In the genomic region with DNA sequence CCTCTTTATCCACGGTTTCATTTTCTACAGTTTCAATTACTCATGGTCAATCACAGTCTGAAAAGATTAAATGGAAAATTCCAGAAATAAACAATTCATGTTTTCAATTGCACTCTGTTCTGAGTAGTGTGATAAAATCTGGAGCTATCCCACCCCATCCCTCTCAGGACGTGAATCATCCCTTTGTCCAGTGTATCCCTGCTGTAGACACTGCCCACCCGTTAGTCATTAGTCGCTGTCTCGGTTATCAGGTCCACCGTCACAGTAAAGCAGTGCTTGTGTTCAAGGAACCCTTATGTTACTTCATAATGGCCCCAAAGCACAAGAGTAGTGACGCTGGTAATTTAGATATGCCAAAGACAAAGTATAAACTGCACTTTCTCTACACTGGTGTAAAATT, we compare ENCODE assay signal across 12 cellular contexts.
DNase-seq lines count a peak whose midpoint lies in the region; ATAC-seq, FAIRE-seq and TF ChIP-seq lines count a peak whose summit lies in the region.
"Had no signal": no experiment of that assay in that cellular context is flagged by ENCODE, and none has a peak within 500 bp of the region (broad histone marks: within the 10 kb centered on the region; RNA-seq: fewer than 3 reads in every experiment).

No MANE protein-coding gene starts in this region.

- no peaks in the 10 kb centered on the region for H3K79me2 ChIP-seq in K562 (ENCODE audit: control insufficient read depth, insufficient read depth, low read length)

- intact Hi-C loops in K562 (cut with micrococcal nuclease) = no loop called here
- intact Hi-C loops in left ventricle myocardium superior (cut with micrococcal nuclease) = no loop called here

- FAIRE-seq in K562 (lab: Jason Lieb, UNC) = no peak
- FAIRE-seq: G401.6 had no signal

- H3K9me3 ChIP-seq in K562 (replicated peaks; ENCODE audit: control insufficient read depth, insufficient read depth, low read depth, low read length) = no peaks in the 10 kb centered on the region; the same call in 1 of the 2 replicates
- H3K9me3 ChIP-seq in tibial nerve = no peaks in the 10 kb centered on the region
- H3K9me3 ChIP-seq: tibial artery had no signal

- no peaks in the 10 kb centered on the region for H3K9me1 ChIP-seq in K562 (ENCODE audit: control insufficient read depth, insufficient read depth, low read length)

- TF ChIP-seq CTCF in K562 (IDR thresholded peaks at IDR 0.05 in 2 of 3, conservative IDR thresholded peaks at IDR 0.05 in 1 of 3; ENCODE audit: insufficient read depth in 2 of 3, low read depth in 1 of 3, low read length in 3 of 3) (no peak), tibial nerve (IDR thresholded peaks at IDR 0.05) (no peak)

- 0 out of 3 replicates have a peak, but pooled peaks have one; percentile 27 for ATAC-seq in K562
- peak; percentile 83 for ATAC-seq in left ventricle myocardium superior
- ATAC-seq in GM21576 (IDR thresholded peaks at IDR 0.05; ENCODE audit: unreplicated experiment) = no peak
- no peak for ATAC-seq in HG03139 (IDR thresholded peaks at IDR 0.05; ENCODE audit: unreplicated experiment)
- ATAC-seq: activated CD8-positive, alpha-beta memory T cell treated with anti-CD3 and anti-CD28 coated beads, Interleukin-2, amount 10 ng/mL, durations not matched to agents 7 days and 5 days had no signal

- WGBS in K562 (ENCODE audit: insufficient coverage, low coverage, missing lambda C conversion rate) = 3% methylated on average over 7 of the region's 7 CpGs
- 27 to 31% methylated on average over 7 of the region's 7 CpGs for WGBS in tibial nerve, 2 donors

- H3K27me3 ChIP-seq in K562 (ENCODE audit: control insufficient read depth in 2 of 2, insufficient read depth in 2 of 2, low read length in 2 of 2) (no peaks in the 10 kb centered on the region), tibial nerve (no peaks in the 10 kb centered on the region)
- H3K27me3 ChIP-seq: tibial artery had no signal

- in situ Hi-C loops in K562 (cut with MboI) = no loop called here

- BruUV-seq in K562 (replicated peaks; lab: Mats Ljungman, UMichigan) = no TSS peak

- H3K27ac ChIP-seq in K562 (ENCODE audit: extremely low read depth, low read depth, low read length) (no peak overlapping the region), tibial nerve (peak overlapping the region in 2 of 4 donors; percentile 23 to 67)
- H3K27ac ChIP-seq: tibial artery had no signal

- CTCF ChIA-PET in K562 (lab: Yijun Ruan, JAX; ENCODE audit: low intra/inter-chr PET ratio) = no interaction called here

- no peak overlapping the region for H3K4me2 ChIP-seq in K562 (ENCODE audit: insufficient read depth, low read length)

- H3K4me1 ChIP-seq in K562 (replicated peaks in 1 of 2; ENCODE audit: control insufficient read depth in 2 of 2, insufficient read depth in 2 of 2, low read length in 2 of 2) (peaks cover 0 to 21% of the 10 kb centered on the region in 2 experiments; a peak in 4 of 5 replicates), tibial nerve (peaks cover 0 to 33% (median 0%) of the 10 kb centered on the region in 4 donors)

- H4K20me1 ChIP-seq in K562 (replicated peaks; ENCODE audit: control insufficient read depth, insufficient read depth, low read length) = no peaks in the 10 kb centered on the region

- DNase-seq in LHCN-M2 (ENCODE audit: low read depth) = peak; percentile 80
- DNase-seq in K562 (ENCODE audit: extremely low read depth in 1 of 4, low spot score in 3 of 4) = peak in 1 of 4 experiments; percentile 25
- DNase-seq in left ventricle myocardium superior = no peak
- DNase-seq in tibial nerve (ENCODE audit: low spot score in 2 of 2) = peak; percentile 38 to 68
- no peak for DNase-seq in occipital lobe (lab: John Stamatoyannopoulos, UW)
- DNase-seq: activated CD8-positive, alpha-beta memory T cell treated with anti-CD3 and anti-CD28 coated beads, Interleukin-2, amount 10 ng/mL, durations not matched to agents 7 days and 5 days; naive B cell; stimulated activated CD4-positive, alpha-beta T cell treated with anti-CD3 and anti-CD28 coated beads, Interleukin-4, amount 100 ng/mL, for 1 hour had no signal

- TF ChIP-seq POLR2A in K562 (conservative IDR thresholded peaks at IDR 0.05) (no peak), tibial nerve (IDR thresholded peaks at IDR 0.05) (no peak)

- TF ChIP-seq EP300 in K562 (IDR thresholded peaks at IDR 0.05; ENCODE audit: low read length) (no peak), tibial nerve (IDR thresholded peaks at IDR 0.05) (no peak)

- POLR2A ChIA-PET in K562 (lab: Yijun Ruan, JAX) = no interaction called here

- H3K4me3 ChIP-seq in K562 (no peak overlapping the region), tibial nerve (no peak overlapping the region)
- H3K4me3 ChIP-seq: tibial artery had no signal

- H2AFZ ChIP-seq in K562 (ENCODE audit: low read depth, low read length) = no peak overlapping the region

- no peak for TF ChIP-seq RAD21 in K562 (CRISPR knock-in tag; conservative IDR thresholded peaks at IDR 0.05 in 1 of 2, IDR thresholded peaks at IDR 0.05 in 1 of 2)

- H3K9ac ChIP-seq in K562 (ENCODE audit: insufficient read depth in 1 of 2, low read depth in 2 of 2, low read length in 2 of 2) = no peak overlapping the region

- H3K36me3 ChIP-seq in K562 (ENCODE audit: control insufficient read depth, insufficient read depth, low read length) (no peaks in the 10 kb centered on the region), tibial nerve (no peaks in the 10 kb centered on the region)
- H3K36me3 ChIP-seq: tibial artery had no signal

TF ChIP-seq in K562, 482 proteins besides CTCF, POLR2A, EP300 and RAD21 (continues in another document):
- no peak for TF ChIP-seq CBFA2T3 (IDR thresholded peaks at IDR 0.05)
- peak; percentile 51; the same call in 1 of the 2 replicates for TF ChIP-seq ZNF584 (CRISPR knock-in tag; IDR thresholded peaks at IDR 0.05; ENCODE audit: low read depth)
- TF ChIP-seq, protein P1, sequence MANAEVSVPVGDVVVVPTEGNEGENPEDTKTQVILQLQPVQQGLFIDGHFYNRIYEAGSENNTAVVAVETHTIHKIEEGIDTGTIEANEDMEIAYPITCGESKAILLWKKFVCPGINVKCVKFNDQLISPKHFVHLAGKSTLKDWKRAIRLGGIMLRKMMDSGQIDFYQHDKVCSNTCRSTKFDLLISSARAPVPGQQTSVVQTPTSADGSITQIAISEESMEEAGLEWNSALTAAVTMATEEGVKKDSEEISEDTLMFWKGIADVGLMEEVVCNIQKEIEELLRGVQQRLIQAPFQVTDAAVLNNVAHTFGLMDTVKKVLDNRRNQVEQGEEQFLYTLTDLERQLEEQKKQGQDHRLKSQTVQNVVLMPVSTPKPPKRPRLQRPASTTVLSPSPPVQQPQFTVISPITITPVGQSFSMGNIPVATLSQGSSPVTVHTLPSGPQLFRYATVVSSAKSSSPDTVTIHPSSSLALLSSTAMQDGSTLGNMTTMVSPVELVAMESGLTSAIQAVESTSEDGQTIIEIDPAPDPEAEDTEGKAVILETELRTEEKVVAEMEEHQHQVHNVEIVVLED (CRISPR knock-in tag; IDR thresholded peaks at IDR 0.05) = no peak
- TF ChIP-seq CEBPG (CRISPR knock-in tag; IDR thresholded peaks at IDR 0.05) = no peak
- TF ChIP-seq CEBPG (tag; conservative IDR thresholded peaks at IDR 0.05 in 1 of 2, IDR thresholded peaks at IDR 0.05 in 1 of 2) = peak in 1 of 2 experiments; percentile 52; a peak in 1 of 4 replicates
- no peak for TF ChIP-seq ZFP30 (CRISPR knock-in tag; IDR thresholded peaks at IDR 0.05; ENCODE audit: borderline replicate concordance)
- TF ChIP-seq PURB (CRISPR knock-in tag; IDR thresholded peaks at IDR 0.05; ENCODE audit: low read depth) = no peak
- peak in 1 of 2 experiments; percentile 48; a peak in 1 of 4 replicates for TF ChIP-seq RCOR1 (IDR thresholded peaks at IDR 0.05; ENCODE audit: borderline replicate concordance in 1 of 2, low read depth in 2 of 2, low read length in 2 of 2)
- TF ChIP-seq CHD4 (IDR thresholded peaks at IDR 0.05; ENCODE audit: insufficient read depth, insufficient replicate concordance, low read depth, low read length, poor library complexity, severe bottlenecking) = no peak
- TF ChIP-seq MEIS2 (IDR thresholded peaks at IDR 0.05; ENCODE audit: partially characterized antibody) = peak; percentile 51
- TF ChIP-seq ZNF668 (CRISPR knock-in tag; IDR thresholded peaks at IDR 0.05) = no peak
- TF ChIP-seq RHOXF2B (CRISPR knock-in tag; conservative IDR thresholded peaks at IDR 0.05) = 0 out of 2 replicates have a peak, but pooled peaks have one; percentile 37
- TF ChIP-seq, protein P2, sequence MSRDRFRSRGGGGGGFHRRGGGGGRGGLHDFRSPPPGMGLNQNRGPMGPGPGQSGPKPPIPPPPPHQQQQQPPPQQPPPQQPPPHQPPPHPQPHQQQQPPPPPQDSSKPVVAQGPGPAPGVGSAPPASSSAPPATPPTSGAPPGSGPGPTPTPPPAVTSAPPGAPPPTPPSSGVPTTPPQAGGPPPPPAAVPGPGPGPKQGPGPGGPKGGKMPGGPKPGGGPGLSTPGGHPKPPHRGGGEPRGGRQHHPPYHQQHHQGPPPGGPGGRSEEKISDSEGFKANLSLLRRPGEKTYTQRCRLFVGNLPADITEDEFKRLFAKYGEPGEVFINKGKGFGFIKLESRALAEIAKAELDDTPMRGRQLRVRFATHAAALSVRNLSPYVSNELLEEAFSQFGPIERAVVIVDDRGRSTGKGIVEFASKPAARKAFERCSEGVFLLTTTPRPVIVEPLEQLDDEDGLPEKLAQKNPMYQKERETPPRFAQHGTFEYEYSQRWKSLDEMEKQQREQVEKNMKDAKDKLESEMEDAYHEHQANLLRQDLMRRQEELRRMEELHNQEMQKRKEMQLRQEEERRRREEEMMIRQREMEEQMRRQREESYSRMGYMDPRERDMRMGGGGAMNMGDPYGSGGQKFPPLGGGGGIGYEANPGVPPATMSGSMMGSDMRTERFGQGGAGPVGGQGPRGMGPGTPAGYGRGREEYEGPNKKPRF (IDR thresholded peaks at IDR 0.05; ENCODE audit: low read depth, low read length) = no peak
- no peak for TF ChIP-seq ZNF3 (CRISPR knock-in tag; IDR thresholded peaks at IDR 0.05)
- TF ChIP-seq JUND (IDR thresholded peaks at IDR 0.05; ENCODE audit: borderline replicate concordance, low read depth, low read length) = peak; percentile 86
- peak; percentile 78; the same call in 2 of the 3 replicates for TF ChIP-seq JUND (tag; IDR thresholded peaks at IDR 0.05; ENCODE audit: borderline replicate concordance, low read depth, low read length)
- TF ChIP-seq, protein P3, sequence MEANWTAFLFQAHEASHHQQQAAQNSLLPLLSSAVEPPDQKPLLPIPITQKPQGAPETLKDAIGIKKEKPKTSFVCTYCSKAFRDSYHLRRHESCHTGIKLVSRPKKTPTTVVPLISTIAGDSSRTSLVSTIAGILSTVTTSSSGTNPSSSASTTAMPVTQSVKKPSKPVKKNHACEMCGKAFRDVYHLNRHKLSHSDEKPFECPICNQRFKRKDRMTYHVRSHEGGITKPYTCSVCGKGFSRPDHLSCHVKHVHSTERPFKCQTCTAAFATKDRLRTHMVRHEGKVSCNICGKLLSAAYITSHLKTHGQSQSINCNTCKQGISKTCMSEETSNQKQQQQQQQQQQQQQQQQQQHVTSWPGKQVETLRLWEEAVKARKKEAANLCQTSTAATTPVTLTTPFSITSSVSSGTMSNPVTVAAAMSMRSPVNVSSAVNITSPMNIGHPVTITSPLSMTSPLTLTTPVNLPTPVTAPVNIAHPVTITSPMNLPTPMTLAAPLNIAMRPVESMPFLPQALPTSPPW (CRISPR knock-in tag; IDR thresholded peaks at IDR 0.05) = 0 out of 2 replicates have a peak, but pooled peaks have one; percentile 34

Comparison
In these comparisons a context has a peak if more than half of its experiments do, and no peak if none do; other contexts are left out.
1. DNase-seq: peak in LHCN-M2 (single experiment) and tibial nerve (2 of 2); none in left ventricle myocardium superior (single experiment) and occipital lobe (single experiment).
2. ATAC-seq: peak in K562 (single experiment) and left ventricle myocardium superior (single experiment); none in GM21576 (single experiment) and HG03139 (single experiment).